Comparison of ENCODE assay signal across 14 cellular contexts in the genomic region with DNA sequence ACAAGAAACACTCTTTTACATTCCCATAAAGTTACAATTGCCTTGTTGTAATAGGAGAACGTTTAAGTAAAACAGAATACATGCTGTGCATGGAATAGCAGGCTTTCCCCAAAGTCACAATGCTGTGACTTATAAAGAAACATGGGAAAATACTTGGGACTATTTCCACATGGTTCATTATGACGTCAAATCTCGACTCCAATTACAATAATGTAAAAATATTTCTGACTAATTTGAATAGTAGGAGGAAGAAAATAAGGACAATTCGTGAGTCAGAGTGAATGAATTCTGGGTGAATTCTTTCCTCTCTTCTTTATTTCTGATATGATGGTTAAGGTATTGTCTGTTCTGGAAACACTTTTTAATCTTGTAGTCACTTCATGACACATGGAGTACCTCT. TPM values are rescaled to one million over a fixed set of nuclear protein-coding genes. Genes with fewer than 3 reads are reported as not detected.
DNase-seq lines count a peak whose midpoint lies in the region; ATAC-seq and TF ChIP-seq lines count a peak whose summit lies in the region.
"Had no signal": no experiment of that assay in that cellular context is flagged by ENCODE, and none has a peak within 500 bp of the region (broad histone marks: within the 10 kb centered on the region; RNA-seq: fewer than 3 reads in every experiment).

No MANE protein-coding gene starts in this region.

- H3K9me3 Mint-ChIP-seq in activated CD8-positive, alpha-beta memory T cell treated with anti-CD3 and anti-CD28 coated beads, Interleukin-2, amount 10 ng/mL, durations not matched to agents 7 days and 5 days (ENCODE audit: low read depth) = peaks cover 13% of the 10 kb centered on the region
- H3K9me3 Mint-ChIP-seq: activated naive CD8-positive, alpha-beta T cell treated with anti-CD3 and anti-CD28 coated beads, Interleukin-2, amount 10 ng/mL, durations not matched to agents 7 days and 5 days had no signal

- H3K4me3 Mint-ChIP-seq in activated CD8-positive, alpha-beta memory T cell treated with anti-CD3 and anti-CD28 coated beads, Interleukin-2, amount 10 ng/mL, durations not matched to agents 7 days and 5 days = no peak overlapping the region
- H3K4me3 Mint-ChIP-seq: activated naive CD8-positive, alpha-beta T cell treated with anti-CD3 and anti-CD28 coated beads, Interleukin-2, amount 10 ng/mL, durations not matched to agents 7 days and 5 days had no signal

- CTCF ChIA-PET in activated CD8-positive, alpha-beta memory T cell treated with anti-CD3 and anti-CD28 coated beads, Interleukin-2, amount 10 ng/mL, durations not matched to agents 7 days and 5 days (lab: Charles Lee) = no interaction called here

- no peaks in the 10 kb centered on the region for H3K27me3 Mint-ChIP-seq in activated CD8-positive, alpha-beta memory T cell treated with anti-CD3 and anti-CD28 coated beads, Interleukin-2, amount 10 ng/mL, durations not matched to agents 7 days and 5 days
- H3K27me3 Mint-ChIP-seq: activated naive CD8-positive, alpha-beta T cell treated with anti-CD3 and anti-CD28 coated beads, Interleukin-2, amount 10 ng/mL, durations not matched to agents 7 days and 5 days had no signal

- H4K20me1 ChIP-seq in fibroblast of lung (ENCODE audit: control insufficient read depth, extremely low read depth, insufficient read depth, low read length) = no peaks in the 10 kb centered on the region

- peaks cover 51% of the 10 kb centered on the region for H3K79me2 ChIP-seq in fibroblast of lung (ENCODE audit: control insufficient read depth, insufficient read depth, low read length)

- H3K9ac ChIP-seq in fibroblast of lung (ENCODE audit: insufficient read depth, low read length) = no peak overlapping the region

- H3K27me3 ChIP-seq in RWPE2 (ENCODE audit: insufficient read depth, poor library complexity, severe bottlenecking) (no peaks in the 10 kb centered on the region), fibroblast of lung (ENCODE audit: control insufficient read depth, insufficient read depth, low read length) (no peaks in the 10 kb centered on the region), gastrocnemius medialis (no peaks in the 10 kb centered on the region)

- H2AFZ ChIP-seq in fibroblast of lung (ENCODE audit: low read length) = no peak overlapping the region

- H3K9me3 ChIP-seq in RWPE2 (ENCODE audit: severe bottlenecking) (no peaks in the 10 kb centered on the region), fibroblast of lung (ENCODE audit: control insufficient read depth, insufficient read depth, low read depth, low read length) (no peaks in the 10 kb centered on the region), gastrocnemius medialis (no peaks in the 10 kb centered on the region)

- H3K4me1 ChIP-seq in RWPE2 (ENCODE audit: insufficient read depth, poor library complexity, severe bottlenecking) (peaks cover 30% of the 10 kb centered on the region), fibroblast of lung (ENCODE audit: control insufficient read depth, extremely low read depth, insufficient read depth, low read length) (peaks cover 31% of the 10 kb centered on the region), gastrocnemius medialis (peaks cover 36 to 45% of the 10 kb centered on the region in 2 donors)

- no peaks in the 10 kb centered on the region for H3K4me1 Mint-ChIP-seq in activated CD8-positive, alpha-beta memory T cell treated with anti-CD3 and anti-CD28 coated beads, Interleukin-2, amount 10 ng/mL, durations not matched to agents 7 days and 5 days
- H3K4me1 Mint-ChIP-seq: activated naive CD8-positive, alpha-beta T cell treated with anti-CD3 and anti-CD28 coated beads, Interleukin-2, amount 10 ng/mL, durations not matched to agents 7 days and 5 days had no signal

- intact Hi-C loops in gastrocnemius medialis (cut with DNase I; ENCODE audit: low total_unique reads) = loop anchor here (5.0 kb wide), 1 partner anchor 907 kb away; no protein-coding TSS in a partner anchor

- TF ChIP-seq POLR2A in gastrocnemius medialis (IDR thresholded peaks at IDR 0.05) = no peak

- no peak overlapping the region for H3K27ac Mint-ChIP-seq in activated CD8-positive, alpha-beta memory T cell treated with anti-CD3 and anti-CD28 coated beads, Interleukin-2, amount 10 ng/mL, durations not matched to agents 7 days and 5 days
- H3K27ac Mint-ChIP-seq: activated naive CD8-positive, alpha-beta T cell treated with anti-CD3 and anti-CD28 coated beads, Interleukin-2, amount 10 ng/mL, durations not matched to agents 7 days and 5 days had no signal

- H3K27ac ChIP-seq in RWPE2 (ENCODE audit: poor library complexity, severe bottlenecking) (peak overlapping the region; percentile 57), fibroblast of lung (ENCODE audit: insufficient read depth, low read length) (peak overlapping the region; percentile 94), gastrocnemius medialis (peak overlapping the region; percentile 86 to 93 (median 92))

- ATAC-seq in RWPE2 (ENCODE audit: low read depth) (peak; percentile 71), gastrocnemius medialis (no peak), GM19395 (IDR thresholded peaks at IDR 0.05; ENCODE audit: unreplicated experiment) (no peak)
- ATAC-seq in activated CD8-positive, alpha-beta memory T cell treated with anti-CD3 and anti-CD28 coated beads, Interleukin-2, amount 10 ng/mL, durations not matched to agents 7 days and 5 days = no peak
- ATAC-seq: stimulated activated naive CD8-positive, alpha-beta T cell treated with anti-CD3 and anti-CD28 coated beads, Interleukin-15, Interleukin-2, amounts not matched to agents 100 U/mL and 50 U/mL, for 24 hours had no signal

- no peaks in the 10 kb centered on the region for H3K36me3 Mint-ChIP-seq in activated CD8-positive, alpha-beta memory T cell treated with anti-CD3 and anti-CD28 coated beads, Interleukin-2, amount 10 ng/mL, durations not matched to agents 7 days and 5 days
- H3K36me3 Mint-ChIP-seq: activated naive CD8-positive, alpha-beta T cell treated with anti-CD3 and anti-CD28 coated beads, Interleukin-2, amount 10 ng/mL, durations not matched to agents 7 days and 5 days had no signal

- TF ChIP-seq CTCF in RWPE2 (IDR thresholded peaks at IDR 0.05; ENCODE audit: poor library complexity, severe bottlenecking) = no peak
- TF ChIP-seq CTCF in fibroblast of lung (conservative IDR thresholded peaks at IDR 0.05 in 1 of 2, IDR thresholded peaks at IDR 0.05 in 1 of 2; ENCODE audit: low read depth in 1 of 2, low read length in 2 of 2) = no peak
- TF ChIP-seq CTCF in gastrocnemius medialis (IDR thresholded peaks at IDR 0.05 in 4 of 5, conservative IDR thresholded peaks at IDR 0.05 in 1 of 5) = no peak

- in situ Hi-C loops in gastrocnemius medialis (cut with MboI; ENCODE audit: low sequenced_read_pairs in 4 of 4) = no loop called here

- no peaks in the 10 kb centered on the region for H3K36me3 ChIP-seq in RWPE2 (ENCODE audit: low read depth)
- peaks cover under 1% of the 10 kb centered on the region for H3K36me3 ChIP-seq in fibroblast of lung (ENCODE audit: control insufficient read depth, insufficient read depth, low read length)
- no peaks in the 10 kb centered on the region for H3K36me3 ChIP-seq in gastrocnemius medialis

- peak; percentile 57 for DNase-seq in ELR (ENCODE audit: low read depth)
- DNase-seq in RWPE2 (ENCODE audit: low spot score) = no peak
- peak; percentile 92 to 93 for DNase-seq in fibroblast of lung (ENCODE audit: low read depth in 2 of 2)
- DNase-seq in gastrocnemius medialis = no peak
- DNase-seq in NCI-H1694 (lab: John Stamatoyannopoulos, UW) = no peak
- DNase-seq in activated CD8-positive, alpha-beta memory T cell treated with anti-CD3 and anti-CD28 coated beads, Interleukin-2, amount 10 ng/mL, durations not matched to agents 7 days and 5 days = no peak
- DNase-seq in NCI-H2107 (lab: John Stamatoyannopoulos, UW) = no peak
- DNase-seq: activated CD4-positive, CD25-positive, alpha-beta regulatory T cell; activated naive CD8-positive, alpha-beta T cell treated with anti-CD3 and anti-CD28 coated beads, Interleukin-2, amount 10 ng/mL, durations not matched to agents 7 days and 5 days; dermis blood vessel endothelial cell; H7; NCI-H2081 treated with DMSO at 0.1 percent for 48 hours; stimulated activated naive CD8-positive, alpha-beta T cell treated with anti-CD3 and anti-CD28 coated beads, Interleukin-15, Interleukin-2, amounts not matched to agents 100 U/mL and 50 U/mL, for 24 hours had no signal

- H3K4me2 ChIP-seq in fibroblast of lung (ENCODE audit: extremely low read depth, insufficient read depth, low read length) = no peak overlapping the region

- H3K4me3 ChIP-seq in RWPE2 (ENCODE audit: severe bottlenecking) (no peak overlapping the region), fibroblast of lung (replicated peaks in 1 of 4; ENCODE audit: control extremely low read depth in 1 of 4, insufficient read depth in 1 of 4, low read depth in 3 of 4, low read length in 4 of 4) (no peak overlapping the region), gastrocnemius medialis (no peak overlapping the region)

RNA-seq across cellular contexts. Expression of a gene that starts 52.8 kb away (rescaled TPM):
- total RNA-seq in fibroblast of lung (220 and 302 TPM in 2 replicates), gastrocnemius medialis (10 to 100 TPM in 1 of 4 donors, 1 to 10 TPM in 3; 4.0 to 14.2 (median 8.6) TPM)
- polyA plus RNA-seq in fibroblast of lung = 290 and 335 TPM in 2 replicates
- polyA plus RNA-seq in fibroblast of lung (2012) = 236 and 265 TPM in 2 replicates
- polyA minus RNA-seq in fibroblast of lung (ENCODE audit: low replicate concordance) = 308 and 372 TPM in 2 replicates
- not detected for total RNA-seq in activated CD8-positive, alpha-beta memory T cell treated with anti-CD3 and anti-CD28 coated beads, Interleukin-2, amount 10 ng/mL, durations not matched to agents 7 days and 5 days
- total RNA-seq: activated naive CD8-positive, alpha-beta T cell treated with anti-CD3 and anti-CD28 coated beads, Interleukin-2, amount 10 ng/mL, durations not matched to agents 7 days and 5 days had no signal

Comparison
In these comparisons a context has a peak if more than half of its experiments do, and no peak if none do; other contexts are left out.
1. DNase-seq: peak in ELR (single experiment) and fibroblast of lung (2 of 2); none in RWPE2 (single experiment), gastrocnemius medialis (0 of 2), NCI-H1694 (single experiment), activated CD8-positive, alpha-beta memory T cell treated with anti-CD3 and anti-CD28 coated beads, Interleukin-2, amount 10 ng/mL, durations not matched to agents 7 days and 5 days (single experiment) and NCI-H2107 (single experiment).
2. RNA of a gene that starts 52.8 kb away (total RNA-seq): 220 to 302 TPM in fibroblast of lung; 4.0 to 14.2 TPM in gastrocnemius medialis and not detected in activated CD8-positive, alpha-beta memory T cell treated with anti-CD3 and anti-CD28 coated beads, Interleukin-2, amount 10 ng/mL, durations not matched to agents 7 days and 5 days; every median in the first group is over 10 times any median in the second.
3. Peak in every context shown above with its lines, with median percentiles within 50 percentile points of each other: H3K27ac ChIP-seq.